Comparison of ENCODE assay signal across 8 cellular contexts in the genomic region with DNA sequence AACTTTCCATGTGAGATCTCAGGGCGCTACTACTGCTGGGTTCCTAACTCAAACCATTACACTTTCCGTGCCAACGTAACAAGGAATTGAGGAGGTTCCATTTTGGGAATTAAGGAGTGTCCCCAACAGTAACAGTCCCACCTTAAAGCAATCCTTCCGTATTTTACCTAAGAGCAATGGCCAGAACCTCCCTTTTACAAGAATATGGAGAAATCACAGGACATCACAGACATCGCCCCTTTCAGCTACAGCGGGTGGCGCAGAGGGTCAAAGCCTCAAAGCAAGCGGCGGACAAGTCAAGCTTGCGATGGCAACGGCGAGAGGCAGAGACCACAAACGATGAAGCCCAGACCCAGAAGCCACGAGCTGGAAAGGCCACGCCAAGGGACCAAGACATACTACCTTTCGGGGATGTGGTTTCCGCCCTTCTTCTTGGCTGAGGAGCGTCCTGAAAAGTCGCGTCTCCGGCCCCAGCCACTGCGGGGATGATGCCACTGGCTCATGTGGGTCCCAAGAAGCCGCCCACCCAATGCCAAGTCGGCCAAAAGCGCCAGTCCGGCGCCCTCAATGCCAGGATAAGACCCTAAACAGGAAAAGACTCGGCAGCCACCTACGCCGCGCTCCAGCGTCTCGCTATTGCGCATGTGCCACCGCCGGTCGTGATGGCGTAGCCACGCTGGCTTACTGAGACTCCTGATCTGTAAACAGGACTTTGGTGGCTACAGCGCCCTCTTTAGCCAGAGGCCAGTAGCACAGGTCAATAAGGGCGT. TPM values are rescaled to one million over a fixed set of nuclear protein-coding genes. Genes with fewer than 3 reads are reported as not detected.
DNase-seq lines count a peak whose midpoint lies in the region; TF ChIP-seq lines count a peak whose summit lies in the region.

A gene (minus strand): TSS at position 632 of the 770 bp plus-strand sequence. CDS start 129 bp downstream, at position 503.

- H3K4me3 ChIP-seq in GM08714 (ENCODE audit: low read length): peak within 1 kb of the TSS; percentile 91
- peak within 1 kb of the TSS; percentile 97 for H3K4me3 ChIP-seq in NB4 (ENCODE audit: low read depth, low read length)
- peak within 1 kb of the TSS; percentile 88 to 98 for H3K4me3 ChIP-seq in SK-N-SH (ENCODE audit: low read depth in 2 of 2, low read length in 1 of 2)
- peak within 1 kb of the TSS; percentile 96 for H3K4me3 ChIP-seq in osteoblast (ENCODE audit: insufficient read depth, low read length)
- peak within 1 kb of the TSS; percentile 67 for H3K4me3 ChIP-seq in thymus (ENCODE audit: low read length)

- TF ChIP-seq CTCF in HFFc6 (IDR thresholded peaks at IDR 0.05) (peak; percentile 91), NB4 (IDR thresholded peaks at IDR 0.05; ENCODE audit: low read depth, low read length) (peak; percentile 92), SK-N-SH (IDR thresholded peaks at IDR 0.05) (peak; percentile 86), osteoblast (IDR thresholded peaks at IDR 0.05; ENCODE audit: extremely low read depth, low read depth, low read length) (peak; percentile 90)

- H2AFZ ChIP-seq in SK-N-SH (ENCODE audit: low read depth) (peak within 1 kb of the TSS; percentile 92), osteoblast (ENCODE audit: low read length) (peak within 1 kb of the TSS; percentile 98)

- H3K4me1 ChIP-seq in SK-N-SH (ENCODE audit: control insufficient read depth in 1 of 2, insufficient read depth in 2 of 2, low read depth in 1 of 2, low read length in 1 of 2): peaks cover 4 to 7% of the 10 kb centered on the region in 2 experiments; a peak in 2 of 4 replicates
- H3K4me1 ChIP-seq in osteoblast (ENCODE audit: insufficient read depth, low read length): peaks cover 23% of the 10 kb centered on the region
- H3K4me1 ChIP-seq in thymus (ENCODE audit: control insufficient read depth, insufficient read depth, low read length): no peaks in the 10 kb centered on the region

- peaks cover 37% of the 10 kb centered on the region for H3K36me3 Mint-ChIP-seq in HFFc6 (ENCODE audit: low read depth)
- H3K36me3 Mint-ChIP-seq in activated naive CD4-positive, alpha-beta T cell treated with anti-CD3 and anti-CD28 coated beads, Interleukin-2, amount 50 U/mL, for 24 hours: peaks cover 5% of the 10 kb centered on the region

- peak within 1 kb of the TSS; percentile 98 for H3K27ac Mint-ChIP-seq in HFFc6
- peak within 1 kb of the TSS; percentile 96 for H3K27ac Mint-ChIP-seq in activated naive CD4-positive, alpha-beta T cell treated with anti-CD3 and anti-CD28 coated beads, Interleukin-2, amount 50 U/mL, for 24 hours

- peak; percentile 59 for TF ChIP-seq RAD21 in SK-N-SH (IDR thresholded peaks at IDR 0.05; ENCODE audit: low read length)

- H3K9ac ChIP-seq in SK-N-SH: peak within 1 kb of the TSS; percentile 86

- 0% methylated on average over 10 of the region's 41 CpGs for WGBS in SK-N-SH (ENCODE audit: low lambda C conversion rate)
- under 1% methylated on average over 41 of the region's 41 CpGs for WGBS in thymus

- DNase-seq in HFFc6 (peak; percentile 89), NB4 (ENCODE audit: low read depth) (peak; percentile 97), SK-N-SH (peak; percentile 92), glomerular visceral epithelial cell (ENCODE audit: extremely low spot score) (peak; percentile 93), osteoblast (ENCODE audit: insufficient read length, low spot score, missing footprints) (peak; percentile 93)

- TF ChIP-seq EP300 in SK-N-SH (IDR thresholded peaks at IDR 0.05; ENCODE audit: borderline replicate concordance in 1 of 2, low read depth in 1 of 2, low read length in 1 of 2): no peak

- 0 out of 2 replicates have a peak, but pooled peaks cover 2% of the 10 kb centered on the region for H3K27me3 Mint-ChIP-seq in HFFc6 (ENCODE audit: insufficient read depth)
- H3K27me3 Mint-ChIP-seq in activated naive CD4-positive, alpha-beta T cell treated with anti-CD3 and anti-CD28 coated beads, Interleukin-2, amount 50 U/mL, for 24 hours: no peaks in the 10 kb centered on the region

- CTCF ChIA-PET in SK-N-SH (lab: Yijun Ruan, JAX): interaction anchor here (0.6 to 1.0 kb wide), 7 partner anchors 16 to 553 kb away, joined by 3 to 8 read pairs (median 4); no protein-coding TSS in a partner anchor

- peak; percentile 88 for TF ChIP-seq POLR2A in NB4 (IDR thresholded peaks at IDR 0.05; ENCODE audit: extremely low read depth, insufficient read length)

- H3K36me3 ChIP-seq in SK-N-SH (replicated peaks in 1 of 2; ENCODE audit: control insufficient read depth in 1 of 2, insufficient read depth in 2 of 2, low read length in 1 of 2): peaks cover 15 to 19% of the 10 kb centered on the region in 2 experiments
- peaks cover 22% of the 10 kb centered on the region for H3K36me3 ChIP-seq in osteoblast (ENCODE audit: insufficient read depth, low read length)
- H3K36me3 ChIP-seq in thymus (ENCODE audit: control insufficient read depth, insufficient read depth): no peaks in the 10 kb centered on the region

- no peaks in the 10 kb centered on the region for H3K9me2 ChIP-seq in SK-N-SH

- POLR2A ChIA-PET in SK-N-SH (lab: Yijun Ruan, JAX): no interaction called here

- H3K9me3 ChIP-seq in SK-N-SH (no peaks in the 10 kb centered on the region), osteoblast (ENCODE audit: low read depth, low read length) (no peaks in the 10 kb centered on the region), thymus (ENCODE audit: control insufficient read depth) (no peaks in the 10 kb centered on the region)

- H3F3A ChIP-seq in SK-N-SH (replicated peaks; ENCODE audit: insufficient read depth): no peaks in the 10 kb centered on the region

- H4K20me1 ChIP-seq in SK-N-SH (ENCODE audit: insufficient read depth): no peaks in the 10 kb centered on the region
- H4K20me1 ChIP-seq in osteoblast (ENCODE audit: insufficient read depth, low read length): peaks cover 16% of the 10 kb centered on the region

- H3K4me2 ChIP-seq in SK-N-SH (peak within 1 kb of the TSS; percentile 81), osteoblast (ENCODE audit: insufficient read depth, low read length) (peak within 1 kb of the TSS; percentile 98)

- H3K27me3 ChIP-seq in SK-N-SH (ENCODE audit: insufficient read depth) (no peaks in the 10 kb centered on the region), osteoblast (ENCODE audit: insufficient read depth, low read length) (no peaks in the 10 kb centered on the region), thymus (ENCODE audit: control insufficient read depth, insufficient read depth) (no peaks in the 10 kb centered on the region)

- H3K9me3 Mint-ChIP-seq in HFFc6: no peaks in the 10 kb centered on the region
- no peaks in the 10 kb centered on the region for H3K9me3 Mint-ChIP-seq in activated naive CD4-positive, alpha-beta T cell treated with anti-CD3 and anti-CD28 coated beads, Interleukin-2, amount 50 U/mL, for 24 hours

- H3K4me1 Mint-ChIP-seq in HFFc6 (ENCODE audit: low read depth): peaks cover 35% of the 10 kb centered on the region
- peaks cover 33% of the 10 kb centered on the region for H3K4me1 Mint-ChIP-seq in activated naive CD4-positive, alpha-beta T cell treated with anti-CD3 and anti-CD28 coated beads, Interleukin-2, amount 50 U/mL, for 24 hours

- peak within 1 kb of the TSS; percentile 70 to 82 for H3K27ac ChIP-seq in SK-N-SH (ENCODE audit: low read depth in 2 of 2, low read length in 1 of 2)
- H3K27ac ChIP-seq in osteoblast (ENCODE audit: low read depth, low read length): peak within 1 kb of the TSS; percentile 94
- peak within 1 kb of the TSS; percentile 82 for H3K27ac ChIP-seq in thymus (ENCODE audit: low read depth)

- peak within 1 kb of the TSS; percentile 100 for H3K4me3 Mint-ChIP-seq in HFFc6
- H3K4me3 Mint-ChIP-seq in activated naive CD4-positive, alpha-beta T cell treated with anti-CD3 and anti-CD28 coated beads, Interleukin-2, amount 50 U/mL, for 24 hours: peak within 1 kb of the TSS; percentile 99

- peaks cover 39% of the 10 kb centered on the region for H3K79me2 ChIP-seq in SK-N-SH (ENCODE audit: insufficient read depth)
- H3K79me2 ChIP-seq in osteoblast (ENCODE audit: insufficient read depth, low read length): peaks cover 41% of the 10 kb centered on the region

TF ChIP-seq in SK-N-SH, 30 proteins besides CTCF, POLR2A, EP300 and RAD21 (continues in another document):
- TF ChIP-seq, protein P1, sequence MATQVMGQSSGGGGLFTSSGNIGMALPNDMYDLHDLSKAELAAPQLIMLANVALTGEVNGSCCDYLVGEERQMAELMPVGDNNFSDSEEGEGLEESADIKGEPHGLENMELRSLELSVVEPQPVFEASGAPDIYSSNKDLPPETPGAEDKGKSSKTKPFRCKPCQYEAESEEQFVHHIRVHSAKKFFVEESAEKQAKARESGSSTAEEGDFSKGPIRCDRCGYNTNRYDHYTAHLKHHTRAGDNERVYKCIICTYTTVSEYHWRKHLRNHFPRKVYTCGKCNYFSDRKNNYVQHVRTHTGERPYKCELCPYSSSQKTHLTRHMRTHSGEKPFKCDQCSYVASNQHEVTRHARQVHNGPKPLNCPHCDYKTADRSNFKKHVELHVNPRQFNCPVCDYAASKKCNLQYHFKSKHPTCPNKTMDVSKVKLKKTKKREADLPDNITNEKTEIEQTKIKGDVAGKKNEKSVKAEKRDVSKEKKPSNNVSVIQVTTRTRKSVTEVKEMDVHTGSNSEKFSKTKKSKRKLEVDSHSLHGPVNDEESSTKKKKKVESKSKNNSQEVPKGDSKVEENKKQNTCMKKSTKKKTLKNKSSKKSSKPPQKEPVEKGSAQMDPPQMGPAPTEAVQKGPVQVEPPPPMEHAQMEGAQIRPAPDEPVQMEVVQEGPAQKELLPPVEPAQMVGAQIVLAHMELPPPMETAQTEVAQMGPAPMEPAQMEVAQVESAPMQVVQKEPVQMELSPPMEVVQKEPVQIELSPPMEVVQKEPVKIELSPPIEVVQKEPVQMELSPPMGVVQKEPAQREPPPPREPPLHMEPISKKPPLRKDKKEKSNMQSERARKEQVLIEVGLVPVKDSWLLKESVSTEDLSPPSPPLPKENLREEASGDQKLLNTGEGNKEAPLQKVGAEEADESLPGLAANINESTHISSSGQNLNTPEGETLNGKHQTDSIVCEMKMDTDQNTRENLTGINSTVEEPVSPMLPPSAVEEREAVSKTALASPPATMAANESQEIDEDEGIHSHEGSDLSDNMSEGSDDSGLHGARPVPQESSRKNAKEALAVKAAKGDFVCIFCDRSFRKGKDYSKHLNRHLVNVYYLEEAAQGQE (IDR thresholded peaks at IDR 0.05; ENCODE audit: low read depth, low read length): no peak
- TF ChIP-seq NRF1 (IDR thresholded peaks at IDR 0.05; ENCODE audit: low read depth, low read length): peak; percentile 81
- TF ChIP-seq JUND (IDR thresholded peaks at IDR 0.05): no peak
- 0 out of 2 replicates have a peak, but pooled peaks have one; percentile 14 for TF ChIP-seq GATA2 (CRISPR knock-in tag; IDR thresholded peaks at IDR 0.05)

RNA-seq across cellular contexts. Expression of the gene that starts here (rescaled TPM):
- total RNA-seq in HFFc6 (2021; fragmentation: NEBNext Ultra II Directional; extraction: Animal tissue kit (Norgen Biotek cat#: 25700)): 10 to 100 TPM; 21.6 to 24.2 (median 23.1) TPM
- polyA plus RNA-seq in SK-N-SH (2012; rRNA removed): 14.4 and 19.3 TPM in 2 replicates
- 19.8 and 23.0 TPM in 2 replicates for polyA plus RNA-seq in SK-N-SH (2012; cell fraction: cytosol; rRNA removed)
- 6.7 and 11.1 TPM in 2 replicates for polyA plus RNA-seq in SK-N-SH (2012; cell fraction: nucleus; rRNA removed)
- 32.9 and 36.2 TPM in 2 replicates for total RNA-seq in osteoblast
- polyA plus RNA-seq in thymus: 38.7 TPM

Comparison
In these comparisons a context has a peak if more than half of its experiments do, and no peak if none do; other contexts are left out.
1. Peak in every context shown above with its lines: DNase-seq, H3K4me3 ChIP-seq and H3K27ac ChIP-seq.